Comparison of ENCODE assay signal across 8 cellular contexts in genomic region chr6:44456070-44456965, GRCh38.
DNase-seq lines count a peak whose midpoint lies in the region; ATAC-seq and TF ChIP-seq lines count a peak whose summit lies in the region.

No MANE protein-coding gene starts in this region.

- POLR2A ChIA-PET in PC-9 (lab: Charles Lee; ENCODE audit: unreplicated experiment) = interaction anchor here (0.6 kb wide), 1 partner anchor 921 kb away, joined by 3 read pairs; the partner anchor contains the start of gene SUPT3H

- H3K36me3 ChIP-seq in PC-9 (ENCODE audit: low read depth) (no peaks in the 10 kb centered on the region), adipocyte (ENCODE audit: control insufficient read depth, insufficient read depth, low read length, severe bottlenecking) (no peaks in the 10 kb centered on the region)

- no TSS peak for BruUV-seq in PC-9 (replicated peaks; lab: Mats Ljungman, UMichigan)

- intact Hi-C loops in Right ventricle myocardium inferior (cut with DNase I) = loop anchor here (10.0 kb wide), 1 partner anchor 192 kb away; the partner anchor contains the start of gene NFKBIE
- intact Hi-C loops in cardiac septum (cut with DNase I) = loop anchor here (2.0 kb wide), 1 partner anchor 26 kb away; no protein-coding TSS in a partner anchor
- intact Hi-C loops in PC-9 (cut with micrococcal nuclease; ENCODE audit: unreplicated experiment) = loop anchor here (1.0 to 10.0 kb wide), 3 partner anchors 25 to 1552 kb away; partner anchors contain the start of gene NFKBIE

- peak overlapping the region; percentile 80 for H3K9ac ChIP-seq in adipocyte (ENCODE audit: low read length)

- H3K27me3 ChIP-seq in PC-9 (ENCODE audit: insufficient read depth, low read depth) (no peaks in the 10 kb centered on the region), adipocyte (replicated peaks; ENCODE audit: control insufficient read depth, insufficient read depth, low read length) (no peaks in the 10 kb centered on the region)

- peak; percentile 68 for ATAC-seq in Right ventricle myocardium inferior
- ATAC-seq in HG03442 (IDR thresholded peaks at IDR 0.05; ENCODE audit: unreplicated experiment) = peak; percentile 58

- H3K4me1 ChIP-seq in PC-9 (replicated peaks; ENCODE audit: insufficient read depth) = peaks cover 24% of the 10 kb centered on the region; the same call in 1 of the 2 replicates
- peaks cover 25% of the 10 kb centered on the region for H3K4me1 ChIP-seq in adipocyte (ENCODE audit: control insufficient read depth, insufficient read depth, low read length)

- H3K9me3 ChIP-seq in PC-9 (ENCODE audit: insufficient read depth, low read depth) (no peaks in the 10 kb centered on the region), adipocyte (ENCODE audit: control insufficient read depth, low read length) (no peaks in the 10 kb centered on the region)

- peak; percentile 83 for DNase-seq in Right ventricle myocardium inferior (ENCODE audit: missing footprints)
- DNase-seq in cardiac septum (ENCODE audit: low spot score) = no peak
- peak in 1 of 2 experiments; percentile 33 for DNase-seq in PC-9
- peak; percentile 80 for DNase-seq in adipocyte (ENCODE audit: low read depth)
- DNase-seq in hepatic stellate cell (ENCODE audit: low spot score) = peak; percentile 66
- DNase-seq in stimulated activated CD4-positive, alpha-beta T cell treated with anti-CD3 and anti-CD28 coated beads, Interleukin-15, amount 100 ng/mL, for 24 hours = peak; percentile 58
- no peak for DNase-seq in KG1 (lab: John Stamatoyannopoulos, UW)

- CTCF ChIA-PET in PC-9 (lab: Charles Lee) = interaction anchor here (0.6 to 1.7 kb wide), 4 partner anchors 19 to 174 kb away, joined by 4 to 6 read pairs (median 4); partner anchors contain the start of gene CDC5L

- H3K4me2 ChIP-seq in PC-9 = peak overlapping the region; percentile 77

- peaks cover 23% of the 10 kb centered on the region for H3F3A ChIP-seq in PC-9 (ENCODE audit: insufficient read depth, low read depth)

- no peaks in the 10 kb centered on the region for H4K20me1 ChIP-seq in PC-9 (ENCODE audit: insufficient read depth)

- peak; percentile 90 for TF ChIP-seq CTCF in PC-9 (conservative IDR thresholded peaks at IDR 0.05)

- H3K4me3 ChIP-seq in PC-9 (peak overlapping the region; percentile 33; the same call in 1 of the 2 replicates), adipocyte (ENCODE audit: low read length) (peak overlapping the region; percentile 79)

- H3K27ac ChIP-seq in PC-9 = no peak overlapping the region

- H3K79me2 ChIP-seq in PC-9 (ENCODE audit: low read depth) = no peaks in the 10 kb centered on the region

- H2AFZ ChIP-seq in PC-9 = peak overlapping the region; percentile 72; the same call in 1 of the 2 replicates

- no peaks in the 10 kb centered on the region for H3K9me2 ChIP-seq in PC-9 (ENCODE audit: insufficient read depth)

Comparison
In these comparisons a context has a peak if more than half of its experiments do, and no peak if none do; other contexts are left out.
1. DNase-seq: peak in Right ventricle myocardium inferior (single experiment), adipocyte (single experiment), hepatic stellate cell (single experiment) and stimulated activated CD4-positive, alpha-beta T cell treated with anti-CD3 and anti-CD28 coated beads, Interleukin-15, amount 100 ng/mL, for 24 hours (single experiment); none in cardiac septum (single experiment) and KG1 (single experiment).